In genomic region chr2:84969511-84970265, GRCh38 we compare ENCODE assay signal across 1 cellular context.
A peak's percentile ranks its signal among the peaks of the same experiment; 100 is the strongest.
TF ChIP-seq lines count a peak whose summit lies in the region.

No MANE protein-coding gene starts in this region.

TF ChIP-seq in K562, 482 proteins besides CTCF, POLR2A, EP300 and RAD21 (continued from another document and continues in another):
- TF ChIP-seq ZNF592 (IDR thresholded peaks at IDR 0.05) (no peak), RBM25 (IDR thresholded peaks at IDR 0.05; ENCODE audit: low read depth, low read length, severe bottlenecking) (peak; percentile 95), MGA (IDR thresholded peaks at IDR 0.05) (peak; percentile 75), MAFF (IDR thresholded peaks at IDR 0.05; ENCODE audit: low read length) (no peak), BRF1 (IDR thresholded peaks at IDR 0.05; ENCODE audit: borderline replicate concordance, extremely low read depth, insufficient read length) (no peak), YY1 (IDR thresholded peaks at IDR 0.05; ENCODE audit: borderline replicate concordance in 1 of 3, control insufficient read depth in 1 of 3, extremely low read depth in 1 of 3, insufficient read depth in 3 of 3, insufficient read length in 1 of 3, insufficient replicate concordance in 2 of 3, low read depth in 1 of 3, low read length in 2 of 3) (peak in 1 of 3 experiments; percentile 22), CHCHD3 (CRISPR knock-in tag; IDR thresholded peaks at IDR 0.05) (no peak), OTX1 (CRISPR knock-in tag; IDR thresholded peaks at IDR 0.05) (no peak), ZEB2 (IDR thresholded peaks at IDR 0.05) (no peak), ARID3B (CRISPR knock-in tag; IDR thresholded peaks at IDR 0.05; ENCODE audit: borderline replicate concordance) (no peak), SREBF2 (CRISPR knock-in tag; IDR thresholded peaks at IDR 0.05) (no peak), CBX1 (IDR thresholded peaks at IDR 0.05; ENCODE audit: low read depth) (no peak), ATF6 (CRISPR knock-in tag; IDR thresholded peaks at IDR 0.05) (no peak), SPI1 (IDR thresholded peaks at IDR 0.05; ENCODE audit: borderline replicate concordance, low read depth, low read length) (peak; percentile 13; the same call in 1 of the 2 replicates), MXI1 (IDR thresholded peaks at IDR 0.05; ENCODE audit: low read depth, low read length) (no peak), ZNF696 (CRISPR knock-in tag; conservative IDR thresholded peaks at IDR 0.05) (no peak), JUNB (CRISPR knock-in tag; conservative IDR thresholded peaks at IDR 0.05) (no peak), MCM5 (IDR thresholded peaks at IDR 0.05; ENCODE audit: low read depth) (no peak), EP400 (IDR thresholded peaks at IDR 0.05) (peak; percentile 58; the same call in 1 of the 2 replicates), BMI1 (IDR thresholded peaks at IDR 0.05; ENCODE audit: low read length) (no peak), ZNF316 (IDR thresholded peaks at IDR 0.05) (no peak), POLR3G (IDR thresholded peaks at IDR 0.05; ENCODE audit: extremely low read depth, insufficient read length, insufficient replicate concordance) (no peak), NFE2L1 (tag; IDR thresholded peaks at IDR 0.05; ENCODE audit: borderline replicate concordance, low read depth) (no peak), BRD9 (IDR thresholded peaks at IDR 0.05; ENCODE audit: low read depth, partially characterized antibody) (peak; percentile 52), STAT6 (CRISPR knock-in tag; IDR thresholded peaks at IDR 0.05) (no peak), MIER1 (IDR thresholded peaks at IDR 0.05; ENCODE audit: low read depth) (0 out of 2 replicates have a peak, but pooled peaks have one; percentile 37), HDAC1 (IDR thresholded peaks at IDR 0.05) (peak in 1 of 2 experiments; percentile 10; a peak in 1 of 4 replicates), FOXM1 (IDR thresholded peaks at IDR 0.05; ENCODE audit: low read depth) (no peak), FOXM1 (CRISPR knock-in tag; IDR thresholded peaks at IDR 0.05; ENCODE audit: low read depth) (no peak), SMAD3 (CRISPR knock-in tag; conservative IDR thresholded peaks at IDR 0.05) (no peak), DLX4 (CRISPR knock-in tag; IDR thresholded peaks at IDR 0.05) (no peak), ZNF778 (CRISPR knock-in tag; IDR thresholded peaks at IDR 0.05) (no peak)
